Comparison of ENCODE assay signal across 9 cellular contexts in genomic region chrX:106612403-106612789, GRCh38. TPM values are rescaled to one million over a fixed set of nuclear protein-coding genes. Genes with fewer than 3 reads are reported as not detected.
DNase-seq lines count a peak whose midpoint lies in the region; ATAC-seq, FAIRE-seq and TF ChIP-seq lines count a peak whose summit lies in the region.
"Had no signal": no experiment of that assay in that cellular context is flagged by ENCODE, and none has a peak within 500 bp of the region (broad histone marks: within the 10 kb centered on the region; RNA-seq: fewer than 3 reads in every experiment).

No MANE protein-coding gene starts in this region.

- H3K4me1 Mint-ChIP-seq in activated T-helper 1 cell treated with anti-CD3 and anti-CD28 coated beads, Interleukin-12 subunit alpha, Interleukin-12 subunit beta, Interleukin-2, Interleukin-4 antibody, amounts not matched to agents 30 ng/mL and 10 ng/mL and 1 ng/mL, durations not matched to agents 14 hours and 24 hours and 36 hours (ENCODE audit: low read depth) = peaks cover 26% of the 10 kb centered on the region

- H3K36me3 ChIP-seq in iPS-18a (ENCODE audit: control insufficient read depth, low read depth, low read length) = no peaks in the 10 kb centered on the region
- no peaks in the 10 kb centered on the region for H3K36me3 ChIP-seq in spleen

- H3K4me3 Mint-ChIP-seq in activated T-helper 1 cell treated with anti-CD3 and anti-CD28 coated beads, Interleukin-12 subunit alpha, Interleukin-12 subunit beta, Interleukin-2, Interleukin-4 antibody, amounts not matched to agents 30 ng/mL and 10 ng/mL and 1 ng/mL, durations not matched to agents 14 hours and 24 hours and 36 hours = peak overlapping the region; percentile 93

- H3K27me3 Mint-ChIP-seq in activated T-helper 1 cell treated with anti-CD3 and anti-CD28 coated beads, Interleukin-12 subunit alpha, Interleukin-12 subunit beta, Interleukin-2, Interleukin-4 antibody, amounts not matched to agents 30 ng/mL and 10 ng/mL and 1 ng/mL, durations not matched to agents 14 hours and 24 hours and 36 hours (ENCODE audit: insufficient read depth) = no peaks in the 10 kb centered on the region

- CTCF ChIA-PET in AG04449 (lab: Yijun Ruan, JAX) = interaction anchor here (2.0 kb wide), 1 partner anchor 8 kb away, joined by 5 read pairs; no protein-coding TSS in a partner anchor

- H3K9ac ChIP-seq in iPS-18a (ENCODE audit: low read length) = peak overlapping the region; percentile 69

- H3K27ac ChIP-seq in iPS-18a (ENCODE audit: low read length) = no peak overlapping the region
- peak overlapping the region in 4 of 8 donors; percentile 58 to 84 (median 71) for H3K27ac ChIP-seq in spleen
- H3K27ac ChIP-seq: HL-60 had no signal

- no peaks in the 10 kb centered on the region for H3K36me3 Mint-ChIP-seq in activated T-helper 1 cell treated with anti-CD3 and anti-CD28 coated beads, Interleukin-12 subunit alpha, Interleukin-12 subunit beta, Interleukin-2, Interleukin-4 antibody, amounts not matched to agents 30 ng/mL and 10 ng/mL and 1 ng/mL, durations not matched to agents 14 hours and 24 hours and 36 hours (ENCODE audit: low read depth)

- WGBS in spleen, 5 donors = 1 to 32% (median 4%) methylated on average over 10 of the region's 10 CpGs

- H3K9me3 ChIP-seq in iPS-18a (ENCODE audit: control insufficient read depth, low read depth, low read length) (no peaks in the 10 kb centered on the region), spleen (no peaks in the 10 kb centered on the region)

- peak; percentile 28 for ATAC-seq in GM18907 (IDR thresholded peaks at IDR 0.05; ENCODE audit: unreplicated experiment)
- peak; percentile 30 for ATAC-seq in HG03135 (IDR thresholded peaks at IDR 0.05; ENCODE audit: unreplicated experiment)

- no peak for TF ChIP-seq POLR2A in spleen (IDR thresholded peaks at IDR 0.05)
- no peak for TF ChIP-seq POLR2A in GM12892 (IDR thresholded peaks at IDR 0.05; ENCODE audit: low read depth, low read length)

- peaks cover 12% of the 10 kb centered on the region for H3K4me1 ChIP-seq in iPS-18a (ENCODE audit: control insufficient read depth, low read depth, low read length)
- H3K4me1 ChIP-seq in spleen = peaks cover 0 to 11% (median 2%) of the 10 kb centered on the region in 6 donors

- FAIRE-seq in GM12892 (lab: Jason Lieb, UNC) = no peak

- DNase-seq in AG04449 (ENCODE audit: low read depth, low spot score) = no peak
- DNase-seq in activated T-helper 1 cell treated with anti-CD3 and anti-CD28 coated beads, Interleukin-12 subunit alpha, Interleukin-12 subunit beta, Interleukin-2, Interleukin-4 antibody, amounts not matched to agents 30 ng/mL and 10 ng/mL and 1 ng/mL, durations not matched to agents 14 hours and 24 hours and 36 hours (ENCODE audit: low spot score) = no peak
- DNase-seq in spleen = no peak
- no peak for DNase-seq in GM12892 (ENCODE audit: insufficient read length)
- no peak for DNase-seq in posterior vena cava (ENCODE audit: low spot score)

- no peak for TF ChIP-seq CTCF in AG04449 (IDR thresholded peaks at IDR 0.05; ENCODE audit: insufficient read depth, low read length, missing control alignments)
- TF ChIP-seq CTCF in spleen (IDR thresholded peaks at IDR 0.05 in 8 of 11, conservative IDR thresholded peaks at IDR 0.05 in 3 of 11) = no peak

- intact Hi-C loops in activated T-helper 1 cell treated with anti-CD3 and anti-CD28 coated beads, Interleukin-12 subunit alpha, Interleukin-12 subunit beta, Interleukin-2, Interleukin-4 antibody, amounts not matched to agents 30 ng/mL and 10 ng/mL and 1 ng/mL, durations not matched to agents 14 hours and 24 hours and 36 hours (cut with micrococcal nuclease) = loop anchor here (2.0 to 5.0 kb wide), 4 partner anchors 390 to 1478 kb away; partner anchors contain the start of genes ATG4A, MORC4, PRPS1 and PSMD10
- intact Hi-C loops in spleen (cut with DNase I; ENCODE audit: low total_unique reads) (no loop called here), posterior vena cava (cut with DNase I) (no loop called here)

- H3K9me3 Mint-ChIP-seq in activated T-helper 1 cell treated with anti-CD3 and anti-CD28 coated beads, Interleukin-12 subunit alpha, Interleukin-12 subunit beta, Interleukin-2, Interleukin-4 antibody, amounts not matched to agents 30 ng/mL and 10 ng/mL and 1 ng/mL, durations not matched to agents 14 hours and 24 hours and 36 hours = no peaks in the 10 kb centered on the region

- peak overlapping the region; percentile 61 for H3K4me3 ChIP-seq in AG04449 (ENCODE audit: low read depth, low read length)
- peak overlapping the region; percentile 85 for H3K4me3 ChIP-seq in iPS-18a (ENCODE audit: low read length)
- peak overlapping the region; percentile 0 to 76 (median 44) for H3K4me3 ChIP-seq in spleen

- H3K27ac Mint-ChIP-seq in activated T-helper 1 cell treated with anti-CD3 and anti-CD28 coated beads, Interleukin-12 subunit alpha, Interleukin-12 subunit beta, Interleukin-2, Interleukin-4 antibody, amounts not matched to agents 30 ng/mL and 10 ng/mL and 1 ng/mL, durations not matched to agents 14 hours and 24 hours and 36 hours = peak overlapping the region; percentile 89

- H3K27me3 ChIP-seq in iPS-18a (ENCODE audit: control insufficient read depth, insufficient read depth, low read length) = peaks cover 23% of the 10 kb centered on the region
- H3K27me3 ChIP-seq in spleen (replicated peaks in 1 of 7) = peaks cover 0 to 5% (median 0%) of the 10 kb centered on the region in 7 donors

- POLR2A ChIA-PET in AG04449 (lab: Yijun Ruan, JAX) = no interaction called here

RNA-seq across cellular contexts. Expression of gene RADX, which starts 0.6 kb away (rescaled TPM):
- 5.6 and 6.3 TPM in 2 replicates for total RNA-seq in activated T-helper 1 cell treated with anti-CD3 and anti-CD28 coated beads, Interleukin-12 subunit alpha, Interleukin-12 subunit beta, Interleukin-2, Interleukin-4 antibody, amounts not matched to agents 30 ng/mL and 10 ng/mL and 1 ng/mL, durations not matched to agents 14 hours and 24 hours and 36 hours
- total RNA-seq in spleen (10 to 100 TPM in 1 of 7 donors, 1 to 10 TPM in 6; 5.2 to 19.4 (median 6.0) TPM), posterior vena cava (under 1 TPM; 0.37 to 0.43 TPM)
- polyA plus RNA-seq in spleen = 1 to 10 TPM; 2.7 to 7.9 (median 3.5) TPM
- 13.2 TPM for polyA plus RNA-seq in GM12892 (2012; ENCODE audit: missing spikeins)
